ENCODE assay signal across 8 cellular contexts in the genomic region with DNA sequence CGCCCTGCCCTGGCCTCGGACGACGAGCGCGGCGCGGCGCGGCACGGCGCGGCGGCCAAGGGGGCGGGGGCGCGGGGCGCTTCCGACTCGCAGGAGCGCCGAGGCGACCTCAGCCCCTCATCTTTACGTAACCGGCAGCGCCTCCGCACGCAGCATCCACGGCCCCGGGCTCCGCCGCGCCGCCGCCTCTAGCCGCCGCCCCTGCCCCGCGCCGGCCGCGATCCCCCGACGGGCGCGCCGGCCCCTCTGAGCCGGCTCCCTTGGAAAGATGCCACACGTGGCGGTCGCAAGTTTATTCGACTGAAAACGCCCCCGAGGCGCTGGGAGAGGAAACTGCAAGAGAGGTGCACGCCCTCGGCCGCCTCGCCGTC. TPM values are rescaled to one million over a fixed set of nuclear protein-coding genes. Genes with fewer than 3 reads are reported as not detected.
DNase-seq lines count a peak whose midpoint lies in the region; ATAC-seq and TF ChIP-seq lines count a peak whose summit lies in the region.

No MANE protein-coding gene starts in this region.

- H3K4me1 ChIP-seq in esophagus muscularis mucosa, result peaks cover 46 to 56% (median 49%) of the 10 kb centered on the region in 4 donors

- H3K79me2 ChIP-seq in neural cell (replicated peaks; ENCODE audit: insufficient read depth, low read length), result no peaks in the 10 kb centered on the region

- no peak overlapping the region for H3K9ac ChIP-seq in neural cell (ENCODE audit: low read length)

- no peak overlapping the region for H2AFZ ChIP-seq in neural cell (ENCODE audit: low read depth, low read length)

- 0% methylated on average over 3 of the region's 60 CpGs for WGBS in esophagus muscularis mucosa

- H3K9me2 ChIP-seq in neural cell (ENCODE audit: insufficient read depth, low read length), result no peaks in the 10 kb centered on the region

- H3K9me3 ChIP-seq in esophagus muscularis mucosa, result no peaks in the 10 kb centered on the region
- H3K9me3 ChIP-seq in neural cell (ENCODE audit: low read length), result no peaks in the 10 kb centered on the region

- TF ChIP-seq RAD21 in neural cell (conservative IDR thresholded peaks at IDR 0.05), result no peak

- H3K27me3 ChIP-seq in esophagus muscularis mucosa (no peaks in the 10 kb centered on the region), neural cell (ENCODE audit: insufficient read depth, low read depth, low read length) (peaks cover 84% of the 10 kb centered on the region)

- H4K20me1 ChIP-seq in neural cell (ENCODE audit: insufficient read depth), result no peaks in the 10 kb centered on the region

- H3K4me3 ChIP-seq in WI38 (ENCODE audit: low read depth, low read length), result peak overlapping the region; percentile 90
- peak overlapping the region; percentile 66 to 99 (median 89) for H3K4me3 ChIP-seq in esophagus muscularis mucosa
- peak overlapping the region; percentile 65 for H3K4me3 ChIP-seq in neural cell (ENCODE audit: low read length)

- TF ChIP-seq EP300 in esophagus muscularis mucosa (IDR thresholded peaks at IDR 0.05), result no peak
- no peak for TF ChIP-seq EP300 in neural cell (conservative IDR thresholded peaks at IDR 0.05; ENCODE audit: poor library complexity, severe bottlenecking)

- ATAC-seq in GM19463 (IDR thresholded peaks at IDR 0.05; ENCODE audit: unreplicated experiment) (peak; percentile 17), HG03457 (IDR thresholded peaks at IDR 0.05; ENCODE audit: unreplicated experiment) (peak; percentile 16)

- H3K27ac ChIP-seq in esophagus muscularis mucosa (replicated peaks in 1 of 4), result peak overlapping the region; percentile 91 to 100 (median 100)
- H3K27ac ChIP-seq in neural cell (ENCODE audit: low read length), result no peak overlapping the region

- intact Hi-C loops in esophagus muscularis mucosa (cut with DNase I), result loop anchor here (2.0 to 10.0 kb wide), 2 partner anchors 189 to 1951 kb away; partner anchors contain the start of gene ZFAND5

- no peaks in the 10 kb centered on the region for H3F3A ChIP-seq in neural cell (ENCODE audit: insufficient read depth, low read length, poor library complexity, severe bottlenecking)

- H3K4me2 ChIP-seq in neural cell (ENCODE audit: low read length), result no peak overlapping the region

- TF ChIP-seq CTCF in WI38 (IDR thresholded peaks at IDR 0.05; ENCODE audit: low read depth, low read length) (no peak), esophagus muscularis mucosa (IDR thresholded peaks at IDR 0.05) (no peak), neural cell (IDR thresholded peaks at IDR 0.05; ENCODE audit: poor library complexity, severe bottlenecking) (no peak)

- peak; percentile 42 for DNase-seq in GDM1 (lab: John Stamatoyannopoulos, UW)
- no peak for DNase-seq in esophagus muscularis mucosa (ENCODE audit: extremely low spot score)
- DNase-seq in occipital lobe (lab: John Stamatoyannopoulos, UW), result no peak
- DNase-seq in activated effector memory CD4-positive, alpha-beta T cell treated with Interleukin-2 at 50 U/mL for 16 hours, result no peak

- TF ChIP-seq POLR2A in esophagus muscularis mucosa (IDR thresholded peaks at IDR 0.05; ENCODE audit: low read depth), result no peak

- H3K36me3 ChIP-seq in esophagus muscularis mucosa (no peaks in the 10 kb centered on the region), neural cell (ENCODE audit: insufficient read depth, low read length) (no peaks in the 10 kb centered on the region)

TF ChIP-seq in neural cell, 6 proteins besides CTCF, POLR2A, EP300 and RAD21:
- TF ChIP-seq EZH2 (IDR thresholded peaks at IDR 0.05; ENCODE audit: borderline replicate concordance, insufficient read depth, low read length, poor library complexity, severe bottlenecking), result no peak

RNA-seq across cellular contexts. Expression of gene KLF9, which starts 1.0 kb away (rescaled TPM):
- total RNA-seq in esophagus muscularis mucosa (100 to 1,000 TPM; 143 to 209 (median 184) TPM), occipital lobe (16.8 TPM)
- polyA plus RNA-seq in neural cell, result 0.11 and 0.60 TPM in 2 replicates
- polyA minus RNA-seq in neural cell, result 0.12 TPM in 1 of 2 replicates, not detected in the other
